14 cellular contexts compared by ENCODE assay signal in genomic region chr17:73211745-73212144, GRCh38. TPM values are rescaled to one million over a fixed set of nuclear protein-coding genes. Genes with fewer than 3 reads are reported as not detected.
A peak's percentile ranks its signal among the peaks of the same experiment; 100 is the strongest.
DNase-seq lines count a peak whose midpoint lies in the region; ATAC-seq and TF ChIP-seq lines count a peak whose summit lies in the region.
"Had no signal": no experiment of that assay in that cellular context is flagged by ENCODE, and none has a peak within 500 bp of the region (broad histone marks: within the 10 kb centered on the region; RNA-seq: fewer than 3 reads in every experiment).

No MANE protein-coding gene starts in this region.

- peak overlapping the region; percentile 81 for H3K4me3 Mint-ChIP-seq in CD4-positive, alpha-beta T cell
- peak overlapping the region; percentile 51 for H3K4me3 Mint-ChIP-seq in activated CD4-positive, alpha-beta T cell treated with anti-CD3 and anti-CD28 coated beads for 36 hours
- H3K4me3 Mint-ChIP-seq in natural killer cell treated with Interleukin-12 subunit alpha and Interleukin-12 subunit beta and Interleukin-15 and Interleukin-18, amount 100 ng/mL, for 72 hours, result peak overlapping the region; percentile 51

- peak in 9 of 10 experiments; percentile 43 to 81 (median 54) for DNase-seq in CD4-positive, alpha-beta T cell
- DNase-seq in activated CD4-positive, alpha-beta T cell treated with anti-CD3 and anti-CD28 coated beads for 36 hours, result peak; percentile 75
- DNase-seq in activated effector memory CD4-positive, alpha-beta T cell treated with anti-CD3 and anti-CD28 coated beads, Interleukin-2, amount 50 U/mL, for 16 hours, result peak; percentile 75
- peak; percentile 72 for DNase-seq in natural killer cell treated with Interleukin-12 subunit alpha and Interleukin-12 subunit beta and Interleukin-15 and Interleukin-18, amount 100 ng/mL, for 72 hours (ENCODE audit: low spot score)
- DNase-seq in putamen (ENCODE audit: low spot score) (no peak), cerebellar cortex (ENCODE audit: low spot score) (no peak), Kasumi-1 (lab: John Stamatoyannopoulos, UW) (no peak), superior temporal gyrus (ENCODE audit: extremely low spot score) (no peak)
- DNase-seq: cortex of kidney, DMS79, KG1, retina had no signal

- POLR2A ChIA-PET in CD4-positive, alpha-beta T cell (lab: Charles Lee), result interaction anchor here (0.8 to 3.7 kb wide), 6 partner anchors 8 to 99 kb away, joined by 4 to 39 read pairs (median 5); partner anchors contain the start of gene COG1
- POLR2A ChIA-PET in activated CD4-positive, alpha-beta T cell treated with anti-CD3 and anti-CD28 coated beads for 36 hours (lab: Charles Lee), result no interaction called here

- CTCF ChIA-PET in CD4-positive, alpha-beta T cell (lab: Charles Lee), result interaction anchor here (1.0 to 2.4 kb wide), 3 partner anchors 9 to 20 kb away, joined by 4 read pairs; a partner anchor contains a TSS
- CTCF ChIA-PET in activated CD4-positive, alpha-beta T cell treated with anti-CD3 and anti-CD28 coated beads for 36 hours (lab: Charles Lee), result interaction anchor here (1.0 to 4.0 kb wide), 4 partner anchors 9 to 654 kb away, joined by 3 to 21 read pairs (median 4); no protein-coding TSS in a partner anchor

- H3K27me3 Mint-ChIP-seq in CD4-positive, alpha-beta T cell, result no peaks in the 10 kb centered on the region
- no peaks in the 10 kb centered on the region for H3K27me3 Mint-ChIP-seq in activated CD4-positive, alpha-beta T cell treated with anti-CD3 and anti-CD28 coated beads for 36 hours
- no peaks in the 10 kb centered on the region for H3K27me3 Mint-ChIP-seq in natural killer cell treated with Interleukin-12 subunit alpha and Interleukin-12 subunit beta and Interleukin-15 and Interleukin-18, amount 100 ng/mL, for 72 hours

- H3K27ac ChIP-seq in CD4-positive, alpha-beta T cell (ENCODE audit: low read depth, low read length), result no peak overlapping the region

- ATAC-seq in CD4-positive, alpha-beta T cell (ENCODE audit: poor library complexity), result peak; percentile 84
- ATAC-seq in activated CD4-positive, alpha-beta T cell treated with anti-CD3 and anti-CD28 coated beads for 36 hours, result peak; percentile 61
- ATAC-seq in natural killer cell treated with Interleukin-12 subunit alpha and Interleukin-12 subunit beta and Interleukin-15 and Interleukin-18, amount 100 ng/mL, for 72 hours, result peak; percentile 64 to 72

- peaks cover 55% of the 10 kb centered on the region for H3K4me1 Mint-ChIP-seq in CD4-positive, alpha-beta T cell (ENCODE audit: low read depth)
- peaks cover 36% of the 10 kb centered on the region for H3K4me1 Mint-ChIP-seq in activated CD4-positive, alpha-beta T cell treated with anti-CD3 and anti-CD28 coated beads for 36 hours
- H3K4me1 Mint-ChIP-seq in natural killer cell treated with Interleukin-12 subunit alpha and Interleukin-12 subunit beta and Interleukin-15 and Interleukin-18, amount 100 ng/mL, for 72 hours (ENCODE audit: low read depth in 2 of 2), result peaks cover 30 to 34% of the 10 kb centered on the region in 2 donors

- H3K9me3 ChIP-seq in CD4-positive, alpha-beta T cell (ENCODE audit: control insufficient read depth, low read length), result no peaks in the 10 kb centered on the region

- no peaks in the 10 kb centered on the region for H3K27me3 ChIP-seq in CD4-positive, alpha-beta T cell (ENCODE audit: control insufficient read depth, insufficient read depth, low read length)

- no peaks in the 10 kb centered on the region for H3K9me3 Mint-ChIP-seq in CD4-positive, alpha-beta T cell
- H3K9me3 Mint-ChIP-seq in activated CD4-positive, alpha-beta T cell treated with anti-CD3 and anti-CD28 coated beads for 36 hours (ENCODE audit: low read depth), result no peaks in the 10 kb centered on the region
- H3K9me3 Mint-ChIP-seq in natural killer cell treated with Interleukin-12 subunit alpha and Interleukin-12 subunit beta and Interleukin-15 and Interleukin-18, amount 100 ng/mL, for 72 hours, result no peaks in the 10 kb centered on the region

- H3K36me3 Mint-ChIP-seq in CD4-positive, alpha-beta T cell (ENCODE audit: low read depth), result peaks cover 72% of the 10 kb centered on the region
- peaks cover 40% of the 10 kb centered on the region for H3K36me3 Mint-ChIP-seq in activated CD4-positive, alpha-beta T cell treated with anti-CD3 and anti-CD28 coated beads for 36 hours (ENCODE audit: low read depth)
- H3K36me3 Mint-ChIP-seq in natural killer cell treated with Interleukin-12 subunit alpha and Interleukin-12 subunit beta and Interleukin-15 and Interleukin-18, amount 100 ng/mL, for 72 hours, result peaks cover 32% of the 10 kb centered on the region

- no peak for TF ChIP-seq CTCF in CD4-positive, alpha-beta T cell (IDR thresholded peaks at IDR 0.05)

- intact Hi-C loops in CD4-positive, alpha-beta T cell (cut with DNase I, micrococcal nuclease), result loop anchor here in 1 of 2 experiments (1.0 to 2.0 kb wide), 2 partner anchors 19 to 21 kb away; partner anchors contain the start of gene COG1
- intact Hi-C loops in activated CD4-positive, alpha-beta T cell treated with anti-CD3 and anti-CD28 coated beads for 36 hours (cut with DNase I, micrococcal nuclease), result loop anchor here (2.0 to 5.0 kb wide), 2 partner anchors 21 to 1001 kb away; partner anchors contain the start of gene TTYH2 (in 1 of the 2)

- H3K27ac Mint-ChIP-seq in CD4-positive, alpha-beta T cell, result peak overlapping the region; percentile 86
- H3K27ac Mint-ChIP-seq in activated CD4-positive, alpha-beta T cell treated with anti-CD3 and anti-CD28 coated beads for 36 hours, result peak overlapping the region; percentile 81
- H3K27ac Mint-ChIP-seq in natural killer cell treated with Interleukin-12 subunit alpha and Interleukin-12 subunit beta and Interleukin-15 and Interleukin-18, amount 100 ng/mL, for 72 hours, result peak overlapping the region in 1 of 2 donors; percentile 42

RNA-seq across cellular contexts. Expression of gene COG1, which starts 18.9 kb away (rescaled TPM):
- 10 to 100 TPM; 83.0 to 86.2 TPM for total RNA-seq in CD4-positive, alpha-beta T cell
- 10 to 100 TPM; 25.6 to 39.0 TPM for total RNA-seq in activated CD4-positive, alpha-beta T cell treated with anti-CD3 and anti-CD28 coated beads for 36 hours
- total RNA-seq in natural killer cell treated with Interleukin-12 subunit alpha and Interleukin-12 subunit beta and Interleukin-15 and Interleukin-18, amount 100 ng/mL, for 72 hours, result 10 to 100 TPM; 27.4 to 28.0 TPM

RNA-seq across cellular contexts. Expression of gene SSTR2, which starts 46.9 kb away (rescaled TPM):
- total RNA-seq in CD4-positive, alpha-beta T cell, result not detected
- under 1 TPM; 0.11 to 0.16 TPM for total RNA-seq in activated CD4-positive, alpha-beta T cell treated with anti-CD3 and anti-CD28 coated beads for 36 hours
- total RNA-seq in natural killer cell treated with Interleukin-12 subunit alpha and Interleukin-12 subunit beta and Interleukin-15 and Interleukin-18, amount 100 ng/mL, for 72 hours, result not detected

RNA-seq across cellular contexts. Expression of gene CPSF4L, which starts 49.9 kb away (rescaled TPM):
- total RNA-seq in CD4-positive, alpha-beta T cell, result not detected
- total RNA-seq in activated CD4-positive, alpha-beta T cell treated with anti-CD3 and anti-CD28 coated beads for 36 hours, result not detected
- not detected for total RNA-seq in natural killer cell treated with Interleukin-12 subunit alpha and Interleukin-12 subunit beta and Interleukin-15 and Interleukin-18, amount 100 ng/mL, for 72 hours
- total RNA-seq: T-helper 1 cell treated with Interleukin-12 subunit alpha and Interleukin-12 subunit beta and Interleukin-4 antibody, amounts not matched to agents 30 ng/mL and 1 ng/mL, for 36 hours; ureter had no signal

Comparison
In these comparisons a context has a peak if more than half of its experiments do, and no peak if none do; other contexts are left out.
1. DNase-seq: peak in CD4-positive, alpha-beta T cell (9 of 10), activated CD4-positive, alpha-beta T cell treated with anti-CD3 and anti-CD28 coated beads for 36 hours (single experiment), activated effector memory CD4-positive, alpha-beta T cell treated with anti-CD3 and anti-CD28 coated beads, Interleukin-2, amount 50 U/mL, for 16 hours (single experiment) and natural killer cell treated with Interleukin-12 subunit alpha and Interleukin-12 subunit beta and Interleukin-15 and Interleukin-18, amount 100 ng/mL, for 72 hours (single experiment); none in putamen (single experiment), cerebellar cortex (single experiment), Kasumi-1 (0 of 2) and superior temporal gyrus (single experiment).
2. Peak in every context shown above with its lines, with median percentiles within 50 percentile points of each other: ATAC-seq and H3K4me3 Mint-ChIP-seq.